Comparison of ENCODE assay signal across 19 cellular contexts in genomic region chr1:43556772-43557171, GRCh38. TPM values are rescaled to one million over a fixed set of nuclear protein-coding genes. Genes with fewer than 3 reads are reported as not detected.
DNase-seq lines count a peak whose midpoint lies in the region; ATAC-seq, FAIRE-seq and TF ChIP-seq lines count a peak whose summit lies in the region.
"Had no signal": no experiment of that assay in that cellular context is flagged by ENCODE, and none has a peak within 500 bp of the region (broad histone marks: within the 10 kb centered on the region; RNA-seq: fewer than 3 reads in every experiment).

No MANE protein-coding gene starts in this region.

- H3K27ac Mint-ChIP-seq in neural progenitor cell = no peak overlapping the region
- H3K27ac Mint-ChIP-seq: GM23338 had no signal

- peaks cover 22% of the 10 kb centered on the region for H3K79me1 ChIP-seq in H1 (ENCODE audit: low read depth, low read length)

- no peaks in the 10 kb centered on the region for H3K27me3 ChIP-seq in Peyer's patch
- H3K27me3 ChIP-seq in H1 (replicated peaks in 1 of 4; ENCODE audit: control insufficient read depth in 3 of 4, extremely low read depth in 1 of 4, insufficient read depth in 3 of 4, low read length in 3 of 4) = no peaks in the 10 kb centered on the region
- no peaks in the 10 kb centered on the region for H3K27me3 ChIP-seq in muscle layer of colon (ENCODE audit: control insufficient read depth in 1 of 2, insufficient read depth in 2 of 2, low read length in 2 of 2)
- H3K27me3 ChIP-seq in neural progenitor cell = no peaks in the 10 kb centered on the region

- H3K4me3 Mint-ChIP-seq in neural progenitor cell = no peak overlapping the region
- H3K4me3 Mint-ChIP-seq: GM23338 had no signal

- no peak overlapping the region for H3K23ac ChIP-seq in H1 (ENCODE audit: insufficient read length)

- FAIRE-seq in H1 (lab: Jason Lieb, UNC) = no peak
- FAIRE-seq: A204.1, G401.6, K562 had no signal

- H3F3A ChIP-seq in neural progenitor cell (ENCODE audit: low read depth) = peaks cover 17% of the 10 kb centered on the region

- H3K4me1 Mint-ChIP-seq in neural progenitor cell = peaks cover 10% of the 10 kb centered on the region

- H2BK120ac ChIP-seq in H1 (replicated peaks; ENCODE audit: low read depth, low read length) = no peak overlapping the region

- H3K9me3 Mint-ChIP-seq in neural progenitor cell = no peaks in the 10 kb centered on the region
- H3K9me3 Mint-ChIP-seq: GM23338 had no signal

- H3K27me3 Mint-ChIP-seq in neural progenitor cell (ENCODE audit: insufficient read depth, low read depth) = peaks cover 4% of the 10 kb centered on the region

- H3K36me3 ChIP-seq in Peyer's patch (peaks cover 0 to 42% (median 0%) of the 10 kb centered on the region in 3 donors), H1 (ENCODE audit: control insufficient read depth in 2 of 4, insufficient read depth in 4 of 4, low read length in 3 of 4) (peaks cover 9 to 25% (median 13%) of the 10 kb centered on the region in 4 experiments; a peak in 7 of 8 replicates), muscle layer of colon (ENCODE audit: insufficient read depth, low read length) (peaks cover 27% of the 10 kb centered on the region), neural progenitor cell (peaks cover 9% of the 10 kb centered on the region)

- H2BK15ac ChIP-seq in H1 (ENCODE audit: low read length) = no peak overlapping the region

- H3K27ac ChIP-seq in Peyer's patch (peak overlapping the region in 3 of 4 donors; percentile 46 to 98 (median 87)), H1 (ENCODE audit: low read depth, low read length) (no peak overlapping the region), muscle layer of colon (ENCODE audit: low read depth, low read length) (peak overlapping the region; percentile 49), temporal lobe (ENCODE audit: low read depth, low read length) (peak overlapping the region; percentile 61), neural progenitor cell (no peak overlapping the region)
- H3K27ac ChIP-seq: C4-2B had no signal

- no peak overlapping the region for H2BK20ac ChIP-seq in H1 (ENCODE audit: low read length)

- POLR2A ChIA-PET in H1 (lab: Charles Lee; ENCODE audit: partially characterized antibody) = interaction anchor here (1.4 to 3.1 kb wide), 4 partner anchors 14 to 110 kb away, joined by 3 to 8 read pairs (median 6); partner anchors contain the start of gene PTPRF

- 0 out of 2 replicates have a peak overlapping the region, but pooled peaks have one; percentile 8 for H2BK5ac ChIP-seq in H1 (ENCODE audit: low read depth, low read length)

- no peak overlapping the region for H3K18ac ChIP-seq in H1 (ENCODE audit: extremely low read depth, low read length)

- DNase-seq in Peyer's patch (no peak), H1 (ENCODE audit: low read depth in 1 of 2, low spot score in 2 of 2) (no peak), neural progenitor cell (ENCODE audit: low spot score) (no peak), islet precursor cell (no peak), GM13977 (ENCODE audit: low spot score) (no peak)
- DNase-seq: DND-41, NCI-H1436, NCI-H2029 treated with DMSO at 0.1 percent for 48 hours, NCI-H2171 treated with DMSO at 0.1 percent for 48 hours, NCI-H748 treated with DMSO at 0.1 percent for 48 hours, Right ventricle myocardium superior had no signal

- no peak for ATAC-seq in HG03457 (IDR thresholded peaks at IDR 0.05; ENCODE audit: unreplicated experiment)
- ATAC-seq: GM23338, K562 had no signal

- H3K4me3 ChIP-seq in Peyer's patch = no peak overlapping the region
- H3K4me3 ChIP-seq in H1 (ENCODE audit: extremely low read depth in 1 of 4, insufficient read depth in 2 of 4, low read depth in 3 of 4, low read length in 4 of 4) = no peak overlapping the region
- no peak overlapping the region for H3K4me3 ChIP-seq in muscle layer of colon (ENCODE audit: low read depth in 1 of 2, low read length in 2 of 2)
- H3K4me3 ChIP-seq in neural progenitor cell = no peak overlapping the region
- H3K4me3 ChIP-seq: GM23338, K562 had no signal

- H3K4me2 ChIP-seq in H1 (ENCODE audit: insufficient read depth in 1 of 2, low read depth in 2 of 2, low read length in 2 of 2) (no peak overlapping the region), neural progenitor cell (no peak overlapping the region)
- H3K4me2 ChIP-seq: GM23338 had no signal

- TF ChIP-seq CTCF in Peyer's patch (IDR thresholded peaks at IDR 0.05) (no peak), H1 (IDR thresholded peaks at IDR 0.05; ENCODE audit: control extremely low read depth in 1 of 3, insufficient read depth in 1 of 3, low read depth in 1 of 3, low read length in 3 of 3) (no peak), neural progenitor cell (IDR thresholded peaks at IDR 0.05) (no peak), GM13977 (IDR thresholded peaks at IDR 0.05; ENCODE audit: extremely low read depth, insufficient read depth, missing control alignments) (no peak)

- no peak overlapping the region for H4K5ac ChIP-seq in H1 (ENCODE audit: insufficient read length, low read depth, low read length)

- H2AK5ac ChIP-seq in H1 (ENCODE audit: low read depth, low read length) = no peak overlapping the region

- no peak overlapping the region; the same call in 1 of the 2 replicates for H2BK12ac ChIP-seq in H1 (ENCODE audit: low read depth, low read length)

- no peak overlapping the region for H3K56ac ChIP-seq in H1 (replicated peaks; ENCODE audit: insufficient read length, low read depth, low read length)

- TF ChIP-seq POLR2A in Peyer's patch (IDR thresholded peaks at IDR 0.05) = no peak
- no peak for TF ChIP-seq POLR2A in H1 (IDR thresholded peaks at IDR 0.05; ENCODE audit: control extremely low read depth in 1 of 2, low read depth in 2 of 2, low read length in 2 of 2)

- TF ChIP-seq EP300 in H1 (IDR thresholded peaks at IDR 0.05; ENCODE audit: borderline replicate concordance in 1 of 2, low read depth in 2 of 2, low read length in 2 of 2) = no peak

- WGBS in H1 (ENCODE audit: extremely low coverage in 1 of 2, insufficient coverage in 1 of 2, insufficient read length in 1 of 2, insufficient replicate concordance in 2 of 2, low coverage in 1 of 2, low lambda C conversion rate in 2 of 2, missing lambda C conversion rate in 1 of 2), 2 experiments = 94% methylated on average over 6 of the region's 6 CpGs; no CpG with 5 or more reads in 1 of the 2 experiments

- H3K79me2 ChIP-seq in H1 (ENCODE audit: control insufficient read depth in 1 of 2, insufficient read depth in 2 of 2, low read length in 2 of 2) (peaks cover 0 to 39% of the 10 kb centered on the region in 2 experiments; a peak in 2 of 4 replicates), neural progenitor cell (ENCODE audit: low read depth) (peaks cover 9% of the 10 kb centered on the region)

- H4K91ac ChIP-seq in H1 (replicated peaks; ENCODE audit: insufficient read length, low read length) = no peak overlapping the region

- CTCF ChIA-PET in H1 (lab: Charles Lee; ENCODE audit: partially characterized antibody) = interaction anchor here (0.6 to 15.4 kb wide), 6 partner anchors 8 to 100 kb away, joined by 3 to 169 read pairs (median 24); partner anchors contain the start of gene PTPRF

- H4K20me1 ChIP-seq in H1 (replicated peaks in 1 of 2; ENCODE audit: control insufficient read depth in 1 of 2, insufficient read depth in 2 of 2, low read length in 2 of 2) (peaks cover 24 to 41% of the 10 kb centered on the region in 2 experiments), neural progenitor cell (ENCODE audit: low read depth) (peaks cover 54% of the 10 kb centered on the region)

- H3K23me2 ChIP-seq in H1 (ENCODE audit: low read depth, low read length) = peaks cover 3% of the 10 kb centered on the region

- TF ChIP-seq RAD21 in H1 (IDR thresholded peaks at IDR 0.05 in 1 of 2, conservative IDR thresholded peaks at IDR 0.05 in 1 of 2; ENCODE audit: low read depth in 2 of 2, low read length in 2 of 2) = no peak

- H3K9ac ChIP-seq in H1 (replicated peaks in 1 of 4; ENCODE audit: extremely low read depth in 1 of 4, low read depth in 3 of 4, low read length in 3 of 4) = no peak overlapping the region
- H3K9ac ChIP-seq in muscle layer of colon (ENCODE audit: low read length) = no peak overlapping the region
- no peak overlapping the region for H3K9ac ChIP-seq in neural progenitor cell

- no peak overlapping the region for H3K14ac ChIP-seq in H1 (ENCODE audit: insufficient read length)

- H3K4me1 ChIP-seq in Peyer's patch = peaks cover 0 to 50% (median 6%) of the 10 kb centered on the region in 4 donors
- peaks cover 6 to 31% (median 17%) of the 10 kb centered on the region in 4 experiments for H3K4me1 ChIP-seq in H1 (replicated peaks in 1 of 4; ENCODE audit: control insufficient read depth in 3 of 4, insufficient read depth in 4 of 4, low read length in 3 of 4)
- peaks cover 39% of the 10 kb centered on the region for H3K4me1 ChIP-seq in muscle layer of colon (ENCODE audit: insufficient read depth, low read length)
- peaks cover 17% of the 10 kb centered on the region for H3K4me1 ChIP-seq in neural progenitor cell

- H3K4ac ChIP-seq in H1 (replicated peaks; ENCODE audit: insufficient read length, low read depth, low read length) = no peak overlapping the region

- in situ Hi-C loops in GM13977 (cut with MboI; ENCODE audit: low pct_unique_long_range_greater_than_20kb, low sequenced_read_pairs, unreplicated experiment) = no loop called here

- H3K9me3 ChIP-seq in Peyer's patch = no peaks in the 10 kb centered on the region
- H3K9me3 ChIP-seq in H1 (ENCODE audit: insufficient read depth in 2 of 2, low read depth in 1 of 2, low read length in 1 of 2) = no peaks in the 10 kb centered on the region
- no peaks in the 10 kb centered on the region for H3K9me3 ChIP-seq in muscle layer of colon (ENCODE audit: low read length)
- H3K9me3 ChIP-seq in neural progenitor cell (ENCODE audit: low read depth) = no peaks in the 10 kb centered on the region

- H2AFZ ChIP-seq in H1 (ENCODE audit: low read length) (no peak overlapping the region), neural progenitor cell (replicated peaks) (no peak overlapping the region)
- H2AFZ ChIP-seq: GM23338 had no signal

- no peak overlapping the region for H4K8ac ChIP-seq in H1 (ENCODE audit: extremely low read depth, insufficient read depth, low read length)

- H3K36me3 Mint-ChIP-seq in neural progenitor cell = peaks cover 21% of the 10 kb centered on the region

TF ChIP-seq in H1, 55 proteins besides CTCF, POLR2A, EP300 and RAD21 (continues in another document):
- TF ChIP-seq CBX5 (IDR thresholded peaks at IDR 0.05; ENCODE audit: low read depth, low read length) = no peak

RNA-seq across cellular contexts. Expression of gene PTPRF, which starts 26.1 kb away (rescaled TPM):
- 100 to 1,000 TPM; 149 to 613 (median 528) TPM for total RNA-seq in Peyer's patch
- 221 and 231 TPM in 2 replicates for total RNA-seq in H1 (2021; fragmentation: NEBNext Ultra II Directional; extraction: Animal tissue kit (Norgen Biotek cat#: 25700))
- 136 and 174 TPM in 2 replicates for polyA plus RNA-seq in H1 (2011; rRNA removed)
- 128 TPM for polyA plus RNA-seq in H1 (2011; cell fraction: cytosol; rRNA removed)
- polyA plus RNA-seq in H1 (2011; cell fraction: nucleus; rRNA removed) = 286 TPM
- polyA plus RNA-seq in H1 (2012, experiment 1 of 2) = 142 to 208 TPM (median 171 TPM) in 4 replicates
- 95.7 TPM for polyA plus RNA-seq in H1 (2012, experiment 2 of 2)
- polyA plus RNA-seq in H1 (2013, experiment 1 of 2) = 171 TPM
- polyA plus RNA-seq in H1 (2013, experiment 2 of 2) = 161 TPM
- polyA minus RNA-seq in H1 (2011; rRNA and poly(A)+ RNA removed) = 365 and 371 TPM in 2 replicates
- 155 TPM for polyA minus RNA-seq in H1 (2011; cell fraction: cytosol; rRNA and poly(A)+ RNA removed)
- 141 TPM for polyA minus RNA-seq in H1 (2011; cell fraction: nucleus; rRNA and poly(A)+ RNA removed)
- 60.7 TPM for total RNA-seq in temporal lobe
- total RNA-seq in neural progenitor cell (ENCODE audit: low replicate concordance) = 71.1 and 119 TPM in 2 replicates

Comparison
In these comparisons a context has a peak if more than half of its experiments do, and no peak if none do; other contexts are left out.
1. H3K27ac ChIP-seq: peak in Peyer's patch (3 of 4), muscle layer of colon (single experiment) and temporal lobe (single experiment); none in H1 (single experiment) and neural progenitor cell (single experiment).